ENCODE assay signal across 13 cellular contexts in genomic region chr10:77351386-77351785, GRCh38.
DNase-seq lines count a peak whose midpoint lies in the region; ATAC-seq and TF ChIP-seq lines count a peak whose summit lies in the region.
"Had no signal": no experiment of that assay in that cellular context is flagged by ENCODE, and none has a peak within 500 bp of the region (broad histone marks: within the 10 kb centered on the region; RNA-seq: fewer than 3 reads in every experiment).

No MANE protein-coding gene starts in this region.

- H3K4me2 ChIP-seq in PC-3 (ENCODE audit: low read length) (peak overlapping the region; percentile 41), osteoblast (ENCODE audit: insufficient read depth, low read length) (peak overlapping the region; percentile 73)

- H4K20me1 ChIP-seq in PC-3 (ENCODE audit: low read length) (no peaks in the 10 kb centered on the region), osteoblast (ENCODE audit: insufficient read depth, low read length) (no peaks in the 10 kb centered on the region)

- in situ Hi-C loops in GM13977 (cut with MboI; ENCODE audit: low pct_unique_long_range_greater_than_20kb, low sequenced_read_pairs, unreplicated experiment): no loop called here

- H3K27ac Mint-ChIP-seq in activated naive CD4-positive, alpha-beta T cell treated with anti-CD3 and anti-CD28 coated beads, Interleukin-2, amount 50 U/mL, for 72 hours: no peak overlapping the region
- H3K27ac Mint-ChIP-seq: WTC11 had no signal

- H3K4me3 ChIP-seq in PC-3 (ENCODE audit: low read length) (0 out of 2 replicates have a peak overlapping the region, but pooled peaks have one; percentile 0), choroid plexus epithelial cell (ENCODE audit: low read depth, low read length) (no peak overlapping the region), osteoblast (ENCODE audit: insufficient read depth, low read length) (no peak overlapping the region)

- no peaks in the 10 kb centered on the region for H3K9me3 ChIP-seq in PC-3 (ENCODE audit: low read length)
- H3K9me3 ChIP-seq in osteoblast (ENCODE audit: low read depth, low read length): no peaks in the 10 kb centered on the region

- POLR2A ChIA-PET in PC-3 (lab: Charles Lee; ENCODE audit: unreplicated experiment) (interaction anchor here (0.6 to 0.7 kb wide), 4 partner anchors 35 to 288 kb away, joined by 3 to 4 read pairs (median 3); no protein-coding TSS in a partner anchor), HEK293T (lab: Yijun Ruan, JAX) (no interaction called here)

- peak overlapping the region; percentile 77 for H3K27ac ChIP-seq in PC-3 (ENCODE audit: low read length)
- H3K27ac ChIP-seq in osteoblast (ENCODE audit: low read depth, low read length): peak overlapping the region; percentile 98

- H3K9ac ChIP-seq in PC-3 (ENCODE audit: low read length): peak overlapping the region; percentile 60

- peaks cover 6% of the 10 kb centered on the region for H3F3A ChIP-seq in PC-3 (ENCODE audit: low read length, unreplicated experiment)

- H2AFZ ChIP-seq in PC-3 (ENCODE audit: low read length) (no peak overlapping the region), osteoblast (ENCODE audit: low read length) (no peak overlapping the region)

- no peaks in the 10 kb centered on the region for H3K36me3 Mint-ChIP-seq in activated naive CD4-positive, alpha-beta T cell treated with anti-CD3 and anti-CD28 coated beads, Interleukin-2, amount 50 U/mL, for 72 hours
- H3K36me3 Mint-ChIP-seq: WTC11 had no signal

- peaks cover 11% of the 10 kb centered on the region for H3K36me3 ChIP-seq in PC-3 (ENCODE audit: low read depth, low read length)
- H3K36me3 ChIP-seq in osteoblast (ENCODE audit: insufficient read depth, low read length): no peaks in the 10 kb centered on the region

- H3K79me2 ChIP-seq in PC-3 (ENCODE audit: low read length): peaks cover 14% of the 10 kb centered on the region
- no peaks in the 10 kb centered on the region for H3K79me2 ChIP-seq in osteoblast (ENCODE audit: insufficient read depth, low read length)

- 0 out of 2 replicates have a peak, but pooled peaks cover 9% of the 10 kb centered on the region for H3K9me2 ChIP-seq in PC-3 (replicated peaks; ENCODE audit: low read length)

- DNase-seq in Daoy (ENCODE audit: low read depth) (peak; percentile 71), PC-3 (peak; percentile 68), choroid plexus epithelial cell (ENCODE audit: low read depth) (peak; percentile 29), osteoblast (ENCODE audit: insufficient read length, low spot score, missing footprints) (peak; percentile 81), HEK293T (ENCODE audit: extremely low spot score) (no peak), GM13977 (ENCODE audit: low spot score) (no peak)
- no peak for DNase-seq in activated naive CD4-positive, alpha-beta T cell treated with anti-CD3 and anti-CD28 coated beads, Interleukin-2, amount 50 U/mL, for 72 hours (ENCODE audit: low spot score in 2 of 2)
- DNase-seq: activated T-cell treated with anti-CD3 and anti-CD28 coated beads, Interleukin-2, amount 50 U/mL, for 1 hour; NCI-H1436 treated with DMSO at 0.1 percent for 48 hours; NCI-H524 treated with DMSO at 0.1 percent for 48 hours; SHP77 treated with DMSO at 0.1 percent for 48 hours had no signal

- CTCF ChIA-PET in PC-3 (lab: Charles Lee) (interaction anchor here (0.6 to 1.2 kb wide), 8 partner anchors 40 to 292 kb away, joined by 3 to 7 read pairs (median 4); no protein-coding TSS in a partner anchor), HEK293T (lab: Yijun Ruan, JAX) (no interaction called here)

- intact Hi-C loops in PC-3 (cut with micrococcal nuclease): loop anchor here (2.0 kb wide), 2 partner anchors 47 to 187 kb away; no protein-coding TSS in a partner anchor

- TF ChIP-seq CTCF in PC-3 (conservative IDR thresholded peaks at IDR 0.05; ENCODE audit: low read depth, low read length) (no peak), choroid plexus epithelial cell (conservative IDR thresholded peaks at IDR 0.05; ENCODE audit: low read depth, low read length) (no peak), osteoblast (IDR thresholded peaks at IDR 0.05; ENCODE audit: extremely low read depth, low read depth, low read length) (no peak), GM13977 (IDR thresholded peaks at IDR 0.05; ENCODE audit: extremely low read depth, insufficient read depth, missing control alignments) (no peak)

- no peaks in the 10 kb centered on the region for H3K9me3 Mint-ChIP-seq in activated naive CD4-positive, alpha-beta T cell treated with anti-CD3 and anti-CD28 coated beads, Interleukin-2, amount 50 U/mL, for 72 hours
- H3K9me3 Mint-ChIP-seq: WTC11 had no signal

- H3K27me3 ChIP-seq in PC-3 (ENCODE audit: low read length) (no peaks in the 10 kb centered on the region), osteoblast (ENCODE audit: insufficient read depth, low read length) (no peaks in the 10 kb centered on the region)

- BruUV-seq in PC-3 (replicated peaks; lab: Mats Ljungman, UMichigan): no TSS peak

- peaks cover 57% of the 10 kb centered on the region for H3K4me1 ChIP-seq in PC-3 (ENCODE audit: insufficient read depth, low read length)
- H3K4me1 ChIP-seq in osteoblast (ENCODE audit: insufficient read depth, low read length): peaks cover 50% of the 10 kb centered on the region

- peak; percentile 11 for ATAC-seq in PC-3
- ATAC-seq in GM21786 (IDR thresholded peaks at IDR 0.05; ENCODE audit: unreplicated experiment): no peak
- no peak for ATAC-seq in activated naive CD4-positive, alpha-beta T cell treated with anti-CD3 and anti-CD28 coated beads, Interleukin-2, amount 50 U/mL, for 72 hours
- ATAC-seq: WTC11 had no signal

TF ChIP-seq in HEK293T, 16 proteins besides CTCF, POLR2A, EP300 and RAD21:
- no peak for TF ChIP-seq SP1 (IDR thresholded peaks at IDR 0.05)
- TF ChIP-seq PKNOX1 (IDR thresholded peaks at IDR 0.05): no peak
- TF ChIP-seq FOXM1 (IDR thresholded peaks at IDR 0.05; ENCODE audit: borderline replicate concordance): no peak

Comparison
In these comparisons a context has a peak if more than half of its experiments do, and no peak if none do; other contexts are left out.
1. DNase-seq: peak in Daoy (single experiment), PC-3 (single experiment), choroid plexus epithelial cell (single experiment) and osteoblast (single experiment); none in HEK293T (single experiment), activated naive CD4-positive, alpha-beta T cell treated with anti-CD3 and anti-CD28 coated beads, Interleukin-2, amount 50 U/mL, for 72 hours (0 of 2) and GM13977 (single experiment).